In genomic region chr7:90629306-90629918, GRCh38 we compare ENCODE assay signal across 8 cellular contexts. TPM values are rescaled to one million over a fixed set of nuclear protein-coding genes. Genes with fewer than 3 reads are reported as not detected.
DNase-seq lines count a peak whose midpoint lies in the region; ATAC-seq and TF ChIP-seq lines count a peak whose summit lies in the region.

No MANE protein-coding gene starts in this region.

- WGBS in hepatocyte (ENCODE audit: low lambda C conversion rate, missing lambda C conversion rate): 92% methylated on average over 6 of the region's 6 CpGs
- 93 to 96% methylated on average over 6 of the region's 6 CpGs for WGBS in thyroid gland, 2 donors

- no peak overlapping the region for H3K4me2 ChIP-seq in hepatocyte

- H3K79me2 ChIP-seq in hepatocyte: peaks cover 16% of the 10 kb centered on the region

- peak; percentile 81 for ATAC-seq in HG02678 (IDR thresholded peaks at IDR 0.05; ENCODE audit: unreplicated experiment)

- H3K36me3 ChIP-seq in adipocyte (ENCODE audit: control insufficient read depth, insufficient read depth, low read length, severe bottlenecking) (no peaks in the 10 kb centered on the region), hepatocyte (replicated peaks; ENCODE audit: insufficient read depth, low read depth) (no peaks in the 10 kb centered on the region), thyroid gland (no peaks in the 10 kb centered on the region)

- intact Hi-C loops in thyroid gland (cut with DNase I): loop anchor here (10.0 kb wide), 1 partner anchor 175 kb away; no protein-coding TSS in a partner anchor

- H3K9ac ChIP-seq in adipocyte (ENCODE audit: low read length): no peak overlapping the region

- H2AFZ ChIP-seq in hepatocyte: no peak overlapping the region

- no peaks in the 10 kb centered on the region for H3K9me3 ChIP-seq in adipocyte (ENCODE audit: control insufficient read depth, low read length)
- H3K9me3 ChIP-seq in hepatocyte (ENCODE audit: low read depth): peaks cover 3% of the 10 kb centered on the region
- H3K9me3 ChIP-seq in thyroid gland: no peaks in the 10 kb centered on the region

- H4K20me1 ChIP-seq in hepatocyte (ENCODE audit: insufficient read depth, poor library complexity, severe bottlenecking): no peaks in the 10 kb centered on the region

- TF ChIP-seq CTCF in AG09309 (IDR thresholded peaks at IDR 0.05; ENCODE audit: control insufficient read depth, insufficient read depth, low read depth, low read length, missing control alignments) (peak; percentile 70), GM13977 (IDR thresholded peaks at IDR 0.05; ENCODE audit: extremely low read depth, insufficient read depth, missing control alignments) (peak; percentile 63), hepatocyte (IDR thresholded peaks at IDR 0.05; ENCODE audit: poor library complexity) (peak; percentile 48), thyroid gland (IDR thresholded peaks at IDR 0.05) (peak in 5 of 6 experiments; percentile 11 to 54 (median 48))

- peaks cover 14% of the 10 kb centered on the region for H3K4me1 ChIP-seq in adipocyte (ENCODE audit: control insufficient read depth, insufficient read depth, low read length)
- peaks cover 12% of the 10 kb centered on the region for H3K4me1 ChIP-seq in hepatocyte (ENCODE audit: insufficient read depth)
- peaks cover 4 to 12% of the 10 kb centered on the region in 2 donors for H3K4me1 ChIP-seq in thyroid gland

- TF ChIP-seq POLR2A in thyroid gland (IDR thresholded peaks at IDR 0.05): no peak

- in situ Hi-C loops in GM13977 (cut with MboI; ENCODE audit: low pct_unique_long_range_greater_than_20kb, low sequenced_read_pairs, unreplicated experiment): no loop called here

- H3K27ac ChIP-seq in hepatocyte: no peak overlapping the region
- no peak overlapping the region for H3K27ac ChIP-seq in thyroid gland

- H3K27me3 ChIP-seq in adipocyte (replicated peaks; ENCODE audit: control insufficient read depth, insufficient read depth, low read length) (no peaks in the 10 kb centered on the region), hepatocyte (no peaks in the 10 kb centered on the region), thyroid gland (no peaks in the 10 kb centered on the region)

- H3K4me3 ChIP-seq in AG09309 (ENCODE audit: control insufficient read depth, low read depth, low read length): no peak overlapping the region
- no peak overlapping the region for H3K4me3 ChIP-seq in adipocyte (ENCODE audit: low read length)
- no peak overlapping the region for H3K4me3 ChIP-seq in hepatocyte
- H3K4me3 ChIP-seq in thyroid gland (replicated peaks in 1 of 3): no peak overlapping the region

- DNase-seq in AG09309 (ENCODE audit: low read depth): no peak
- peak; percentile 44 for DNase-seq in GM13977 (ENCODE audit: low spot score)
- peak; percentile 71 for DNase-seq in NCI-H2029 treated with DMSO at 0.1 percent for 48 hours (lab: John Stamatoyannopoulos, UW)
- DNase-seq in adipocyte (ENCODE audit: low read depth): peak; percentile 72
- DNase-seq in hepatocyte (ENCODE audit: low spot score): peak; percentile 45
- no peak for DNase-seq in thyroid gland
- DNase-seq in stimulated activated CD4-positive, alpha-beta T cell treated with anti-CD3 and anti-CD28 coated beads, Interleukin-4, amount 100 ng/mL, for 1 hour: no peak

- no peaks in the 10 kb centered on the region for H3K9me2 ChIP-seq in hepatocyte (replicated peaks; ENCODE audit: insufficient read depth)

RNA-seq across cellular contexts. Expression of gene CDK14, which starts 33.3 kb away (rescaled TPM):
- 20.7 and 23.5 TPM in 2 replicates for total RNA-seq in hepatocyte
- polyA plus RNA-seq in hepatocyte: 8.6 and 15.2 TPM in 2 replicates
- total RNA-seq in thyroid gland: 10 to 100 TPM; 29.3 to 37.8 (median 33.0) TPM

Comparison
In these comparisons a context has a peak if more than half of its experiments do, and no peak if none do; other contexts are left out.
1. DNase-seq: peak in GM13977 (single experiment), NCI-H2029 treated with DMSO at 0.1 percent for 48 hours (single experiment), adipocyte (single experiment) and hepatocyte (single experiment); none in AG09309 (single experiment), thyroid gland (0 of 2) and stimulated activated CD4-positive, alpha-beta T cell treated with anti-CD3 and anti-CD28 coated beads, Interleukin-4, amount 100 ng/mL, for 1 hour (single experiment).
2. Peak in every context shown above with its lines, with median percentiles within 50 percentile points of each other: CTCF ChIP-seq.